In the genomic region with DNA sequence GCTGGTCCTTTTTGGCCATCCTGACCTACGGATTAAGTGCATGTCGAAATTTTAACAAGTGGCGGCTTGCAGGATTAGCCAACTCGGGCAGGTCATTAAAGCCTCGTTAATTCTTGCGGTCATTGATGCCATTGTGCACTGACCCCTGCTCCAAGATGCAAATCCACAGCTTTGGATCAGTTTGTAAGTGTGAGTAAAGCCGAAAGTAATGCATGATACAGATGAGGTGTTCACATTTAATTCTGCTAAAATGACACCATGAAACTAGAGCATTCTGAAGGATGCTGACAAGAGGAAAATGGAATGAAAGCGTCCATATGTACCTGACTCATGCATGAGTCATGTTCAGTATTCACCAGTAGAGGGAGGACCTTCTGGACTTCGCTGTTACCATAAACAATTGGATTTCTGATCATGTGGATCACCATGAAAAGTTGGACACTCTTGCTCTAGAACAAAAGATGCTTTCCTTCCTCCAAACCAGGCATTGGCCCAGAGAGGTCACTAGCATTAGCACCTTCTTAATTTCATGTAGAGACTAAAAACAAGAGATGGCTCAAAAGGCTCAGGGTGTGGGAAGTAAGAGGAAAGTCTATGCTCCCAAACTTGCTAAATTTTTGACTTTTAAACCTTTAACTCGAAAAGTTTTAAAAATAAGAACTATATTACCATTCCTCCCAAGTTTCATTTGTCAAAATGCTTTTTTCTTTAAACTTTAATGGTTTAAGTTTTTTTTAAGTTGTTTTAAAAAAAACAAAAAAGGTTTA, we compare ENCODE assay signal across 8 cellular contexts. TPM values are rescaled to one million over a fixed set of nuclear protein-coding genes. Genes with fewer than 3 reads are reported as not detected.
DNase-seq lines count a peak whose midpoint lies in the region; ATAC-seq and TF ChIP-seq lines count a peak whose summit lies in the region.

No MANE protein-coding gene starts in this region.

- H3K9me3 Mint-ChIP-seq in effector memory CD8-positive, alpha-beta T cell: no peaks in the 10 kb centered on the region

- H3K9me3 ChIP-seq in cardiac muscle cell (ENCODE audit: low read depth): no peaks in the 10 kb centered on the region
- H3K9me3 ChIP-seq in neuron (ENCODE audit: low read length): no peaks in the 10 kb centered on the region

- H3K27me3 ChIP-seq in cardiac muscle cell (peaks cover 4% of the 10 kb centered on the region), neuron (ENCODE audit: insufficient read depth, low read length) (peaks cover 7% of the 10 kb centered on the region)

- H3K4me1 ChIP-seq in cardiac muscle cell (ENCODE audit: low read depth) (no peaks in the 10 kb centered on the region), neuron (ENCODE audit: insufficient read depth, low read length) (peaks cover 13% of the 10 kb centered on the region)

- H3K36me3 Mint-ChIP-seq in effector memory CD8-positive, alpha-beta T cell (ENCODE audit: insufficient read depth): peaks cover 3% of the 10 kb centered on the region

- H3K4me1 Mint-ChIP-seq in effector memory CD8-positive, alpha-beta T cell (ENCODE audit: low read depth in 2 of 2): no peaks in the 10 kb centered on the region

- peak; percentile 63 for TF ChIP-seq CTCF in cardiac muscle cell (IDR thresholded peaks at IDR 0.05; ENCODE audit: low read depth, low read length)

- no peak overlapping the region for H3K27ac ChIP-seq in cardiac muscle cell

- ATAC-seq in effector memory CD8-positive, alpha-beta T cell (replicated peaks): peak; percentile 42
- ATAC-seq in GM21529 (IDR thresholded peaks at IDR 0.05; ENCODE audit: unreplicated experiment) (no peak), HG02973 (IDR thresholded peaks at IDR 0.05; ENCODE audit: unreplicated experiment) (no peak), GM19455 (IDR thresholded peaks at IDR 0.05; ENCODE audit: unreplicated experiment) (no peak)

- peaks cover 28 to 49% of the 10 kb centered on the region in 2 donors for H3K27me3 Mint-ChIP-seq in effector memory CD8-positive, alpha-beta T cell

- intact Hi-C loops in cardiac septum (cut with DNase I): no loop called here

- no peak overlapping the region for H3K27ac Mint-ChIP-seq in effector memory CD8-positive, alpha-beta T cell

- H3K4me3 ChIP-seq in cardiac muscle cell (no peak overlapping the region), neuron (ENCODE audit: low read length) (no peak overlapping the region)

- H2AFZ ChIP-seq in neuron (ENCODE audit: low read depth, low read length): peak overlapping the region; percentile 12

- H3K4me3 Mint-ChIP-seq in effector memory CD8-positive, alpha-beta T cell: no peak overlapping the region

- no peaks in the 10 kb centered on the region for H3K36me3 ChIP-seq in cardiac muscle cell
- no peaks in the 10 kb centered on the region for H3K36me3 ChIP-seq in neuron (ENCODE audit: insufficient read depth, low read length)

- DNase-seq in cardiac muscle cell (ENCODE audit: low read depth in 1 of 2, low spot score in 1 of 2): peak; percentile 28 to 86
- DNase-seq in cardiac septum (ENCODE audit: low spot score): no peak
- peak; percentile 4 for DNase-seq in NCI-H526 treated with DMSO at 0.1 percent for 48 hours (lab: John Stamatoyannopoulos, UW)
- no peak for DNase-seq in effector memory CD8-positive, alpha-beta T cell

RNA-seq across cellular contexts. Expression of gene MUC22, which starts 48.0 kb away (rescaled TPM):
- total RNA-seq in cardiac muscle cell (not detected in 2 replicates), cardiac septum (not detected)
- not detected in 2 replicates for polyA plus RNA-seq in cardiac muscle cell

RNA-seq across cellular contexts. Expression of gene C6orf15, which starts 54.1 kb away (rescaled TPM):
- total RNA-seq in cardiac muscle cell: not detected in 2 replicates
- polyA plus RNA-seq in cardiac muscle cell: not detected in 2 replicates
- not detected for total RNA-seq in cardiac septum

RNA-seq across cellular contexts. Expression of gene PSORS1C1, which starts 56.3 kb away (rescaled TPM):
- total RNA-seq in cardiac muscle cell: not detected in 2 replicates
- polyA plus RNA-seq in cardiac muscle cell: not detected in 2 replicates
- 3.9 TPM for total RNA-seq in cardiac septum

Comparison
In these comparisons a context has a peak if more than half of its experiments do, and no peak if none do; other contexts are left out.
1. DNase-seq: peak in cardiac muscle cell (2 of 2) and NCI-H526 treated with DMSO at 0.1 percent for 48 hours (single experiment); none in cardiac septum (single experiment) and effector memory CD8-positive, alpha-beta T cell (0 of 3).